18 cellular contexts compared by ENCODE assay signal in genomic region chr22:49564054-49564453, GRCh38.
"Had no signal": no experiment of that assay in that cellular context is flagged by ENCODE, and none has a peak within 500 bp of the region (broad histone marks: within the 10 kb centered on the region; RNA-seq: fewer than 3 reads in every experiment).

No MANE protein-coding gene starts in this region.

- H3K4me2 ChIP-seq: smooth muscle cell had no signal

- H3K27me3 ChIP-seq: cardiac muscle cell, foreskin keratinocyte, left lung, right atrium auricular region, uterus had no signal

- H3K4me3 Mint-ChIP-seq: naive thymus-derived CD8-positive, alpha-beta T cell; neural crest cell had no signal

- H3K27ac ChIP-seq: cardiac muscle cell, foreskin keratinocyte, left lung, right atrium auricular region, uterus had no signal

- H3K9me3 ChIP-seq: left lung, mucosa of descending colon, right atrium auricular region, uterus had no signal

- H3K4me3 ChIP-seq: cardiac muscle cell, left lung, mucosa of descending colon, right atrium auricular region, smooth muscle cell, uterus had no signal

- H3K4me1 ChIP-seq: foreskin keratinocyte, left lung, right atrium auricular region, uterus had no signal

- DNase-seq: cerebellar nuclear complex; dermis blood vessel endothelial cell; erythroblast; foreskin keratinocyte; hippocampal formation; mesendoderm; mucosa of descending colon; naive thymus-derived CD8-positive, alpha-beta T cell; nucleus accumbens; stimulated activated CD4-positive, alpha-beta T cell treated with anti-CD3 and anti-CD28 coated beads, Interleukin-2, amount 100 ng/mL, for 48 hours; stimulated activated naive CD4-positive, alpha-beta T cell treated with Interleukin-2 at 50 U/mL for 16 hours; trophoblast cell had no signal

- H3K9me3 Mint-ChIP-seq: neural crest cell had no signal

- H3K27me3 Mint-ChIP-seq: naive thymus-derived CD8-positive, alpha-beta T cell had no signal

- H3K36me3 ChIP-seq: cardiac muscle cell, left lung, right atrium auricular region, uterus had no signal

- ATAC-seq: foreskin keratinocyte; left lung; mucosa of descending colon; naive thymus-derived CD8-positive, alpha-beta T cell had no signal
